In the genomic region with DNA sequence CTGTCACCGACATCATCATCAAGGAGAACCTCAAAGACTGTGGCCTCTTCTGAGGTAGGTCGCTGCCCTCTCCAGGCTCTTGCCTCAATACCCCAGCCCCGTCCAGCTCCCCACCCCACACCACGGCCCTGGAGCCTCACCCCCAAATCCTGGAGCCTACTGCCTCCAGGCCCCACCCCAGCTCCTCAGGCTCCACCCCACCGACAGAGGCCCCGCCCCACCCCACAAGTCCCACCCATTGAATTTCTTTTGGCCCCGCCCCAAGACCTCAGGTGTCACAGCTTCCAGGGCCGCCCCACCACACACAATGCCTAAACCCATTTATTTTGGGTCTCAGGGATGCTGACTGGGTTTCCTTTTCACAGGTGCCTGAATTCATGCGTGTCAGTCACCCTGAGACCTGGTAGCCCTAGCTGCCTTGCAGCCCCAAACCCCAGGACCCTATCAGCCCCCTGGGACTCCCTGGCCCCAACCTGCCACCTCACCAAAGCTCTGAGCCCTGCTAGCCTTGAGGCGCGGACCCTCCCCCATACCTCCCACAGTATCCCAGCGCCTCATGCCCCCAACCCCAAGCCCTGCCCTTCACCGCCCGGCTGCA, we compare ENCODE assay signal across 11 cellular contexts. TPM values are rescaled to one million over a fixed set of nuclear protein-coding genes. Genes with fewer than 3 reads are reported as not detected.
A peak's percentile ranks its signal among the peaks of the same experiment; 100 is the strongest.
DNase-seq lines count a peak whose midpoint lies in the region; ATAC-seq, FAIRE-seq and TF ChIP-seq lines count a peak whose summit lies in the region.
"Had no signal": no experiment of that assay in that cellular context is flagged by ENCODE, and none has a peak within 500 bp of the region (broad histone marks: within the 10 kb centered on the region; RNA-seq: fewer than 3 reads in every experiment).

No MANE protein-coding gene starts in this region.

- no peaks in the 10 kb centered on the region for H3K9me3 Mint-ChIP-seq in chondrocyte (ENCODE audit: low read depth)
- H3K9me3 Mint-ChIP-seq: brain had no signal

- no peak overlapping the region for H3K9ac ChIP-seq in SK-N-MC (ENCODE audit: insufficient read length)
- H3K9ac ChIP-seq in rectal smooth muscle tissue (ENCODE audit: low read length): no peak overlapping the region

- peaks cover 16% of the 10 kb centered on the region for H3K27me3 ChIP-seq in rectal smooth muscle tissue (ENCODE audit: control insufficient read depth, insufficient read depth, low read length)

- H3K27me3 Mint-ChIP-seq in chondrocyte (ENCODE audit: low read depth): peaks cover 5% of the 10 kb centered on the region

- no peak overlapping the region for H3K4me3 Mint-ChIP-seq in chondrocyte (ENCODE audit: unreplicated experiment)
- H3K4me3 Mint-ChIP-seq: brain had no signal

- TF ChIP-seq CTCF in GM13976 (IDR thresholded peaks at IDR 0.05; ENCODE audit: borderline replicate concordance, control extremely low read depth, extremely low read depth, insufficient read depth, missing control alignments) (no peak), chondrocyte (IDR thresholded peaks at IDR 0.05) (peak; percentile 3), D721Med (IDR thresholded peaks at IDR 0.05; ENCODE audit: insufficient read depth, missing control alignments) (no peak)

- no peak overlapping the region for H3K27ac ChIP-seq in SK-N-MC
- H3K27ac ChIP-seq in rectal smooth muscle tissue (ENCODE audit: low read depth, low read length): no peak overlapping the region
- H3K27ac ChIP-seq: upper lobe of left lung had no signal

- DNase-seq in GM13976 (ENCODE audit: low spot score) (peak; percentile 81), SK-N-MC (ENCODE audit: low read depth, low spot score) (no peak), chondrocyte (ENCODE audit: low spot score) (no peak), NCI-H2107 treated with DMSO at 0.1 percent for 48 hours (lab: John Stamatoyannopoulos, UW; ENCODE audit: unreplicated experiment) (no peak), D721Med (ENCODE audit: insufficient read length, low spot score) (no peak)
- DNase-seq: NCI-H2029 treated with DMSO at 0.1 percent for 48 hours had no signal

- H3K4me1 Mint-ChIP-seq in chondrocyte (ENCODE audit: low read depth): no peaks in the 10 kb centered on the region

- H3K4me3 ChIP-seq in SK-N-MC: peak overlapping the region; percentile 62
- H3K4me3 ChIP-seq in rectal smooth muscle tissue (ENCODE audit: low read length): peak overlapping the region; percentile 47

- ATAC-seq in GM21360 (IDR thresholded peaks at IDR 0.05; ENCODE audit: unreplicated experiment) (no peak), HG03469 (IDR thresholded peaks at IDR 0.05; ENCODE audit: unreplicated experiment) (no peak)

- H3K36me3 ChIP-seq in SK-N-MC (ENCODE audit: insufficient read depth, low read length): no peaks in the 10 kb centered on the region
- no peaks in the 10 kb centered on the region for H3K36me3 ChIP-seq in rectal smooth muscle tissue (ENCODE audit: control insufficient read depth, insufficient read depth, low read length)
- H3K36me3 ChIP-seq: upper lobe of left lung had no signal

- H3K4me1 ChIP-seq in rectal smooth muscle tissue (ENCODE audit: control insufficient read depth, insufficient read depth, low read length): no peaks in the 10 kb centered on the region

- no peaks in the 10 kb centered on the region for H3K9me3 ChIP-seq in SK-N-MC (ENCODE audit: low read depth, low read length)
- H3K9me3 ChIP-seq: upper lobe of left lung had no signal

- no peak for FAIRE-seq in D721Med (lab: Jason Lieb, UNC)

- in situ Hi-C loops in GM13976 (cut with MboI; ENCODE audit: low sequenced_read_pairs, unreplicated experiment): loop anchor here (5.0 kb wide), 1 partner anchor 77 kb away; no protein-coding TSS in a partner anchor

- H3K27ac Mint-ChIP-seq in chondrocyte (ENCODE audit: unreplicated experiment): no peak overlapping the region
- H3K27ac Mint-ChIP-seq: brain had no signal

- H3K36me3 Mint-ChIP-seq in chondrocyte (ENCODE audit: low read depth): no peaks in the 10 kb centered on the region
- H3K36me3 Mint-ChIP-seq: brain had no signal

RNA-seq across cellular contexts. Expression of a gene that starts 3.6 kb away (rescaled TPM):
- not detected in 3 replicates for total RNA-seq in chondrocyte

RNA-seq across cellular contexts. Expression of a gene that starts 10.1 kb away (rescaled TPM):
- total RNA-seq in chondrocyte: 1.00 to 1.9 TPM (median 1.2 TPM) in 3 replicates

RNA-seq across cellular contexts. Expression of a gene that starts 39.9 kb away (rescaled TPM):
- 18.7 to 37.5 TPM (median 36.7 TPM) in 3 replicates for total RNA-seq in chondrocyte

RNA-seq across cellular contexts. Expression of a gene that starts 41.0 kb away (rescaled TPM):
- 388 to 444 TPM (median 443 TPM) in 3 replicates for total RNA-seq in chondrocyte
